8 cellular contexts compared by ENCODE assay signal in the genomic region with DNA sequence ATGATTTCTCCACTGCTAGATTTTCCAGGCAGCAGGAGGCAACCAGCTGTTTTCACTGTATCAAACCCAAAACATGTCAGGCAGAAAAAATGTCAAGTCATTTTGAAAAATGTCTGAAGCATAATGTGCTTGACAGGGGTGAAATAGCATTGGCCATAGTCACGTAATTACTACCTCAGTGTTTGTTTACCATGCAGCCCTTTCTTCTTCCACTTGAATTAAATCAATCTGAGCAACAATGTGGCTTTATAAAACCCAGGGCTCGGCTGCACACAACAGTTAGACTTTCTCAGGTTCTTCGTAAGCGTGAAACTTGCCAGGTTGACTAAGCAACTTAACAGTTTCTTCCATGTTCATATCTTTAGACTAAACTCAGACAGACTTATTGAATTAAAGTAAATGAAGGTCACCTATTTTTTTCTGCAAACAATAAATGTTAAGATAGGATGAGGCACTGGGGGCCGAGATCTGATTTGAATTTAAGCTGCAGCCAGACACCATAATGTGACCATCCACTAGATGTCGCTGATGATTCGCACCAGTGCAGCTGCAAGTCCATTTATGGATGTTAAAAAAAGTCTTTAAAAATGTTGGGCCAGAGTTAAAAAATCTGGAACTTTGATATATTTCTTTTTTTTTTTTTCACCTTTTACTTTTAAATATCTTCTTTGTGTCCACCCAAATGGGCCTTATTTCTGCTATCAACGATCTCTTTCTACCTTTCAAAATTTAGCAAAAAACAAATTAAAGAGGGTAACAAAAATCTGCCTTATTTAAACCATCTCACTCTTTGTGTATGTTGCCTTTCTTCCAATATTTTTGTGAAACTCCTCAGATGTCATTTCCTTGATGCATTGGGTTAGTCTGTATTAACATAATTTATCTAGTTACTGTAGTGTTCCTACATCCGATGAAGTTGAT.
DNase-seq lines count a peak whose midpoint lies in the region; ATAC-seq and TF ChIP-seq lines count a peak whose summit lies in the region.

No MANE protein-coding gene starts in this region.

- no peak for TF ChIP-seq POLR2A in Peyer's patch (IDR thresholded peaks at IDR 0.05)

- intact Hi-C loops in Right ventricle myocardium superior (cut with DNase I) (loop anchor here (10.0 kb wide), 1 partner anchor 747 kb away; no protein-coding TSS in a partner anchor), cardiac septum (cut with DNase I) (no loop called here)

- H3K9me3 ChIP-seq in Peyer's patch (no peaks in the 10 kb centered on the region), T-helper 17 cell (ENCODE audit: control insufficient read depth, low read length, poor library complexity, severe bottlenecking) (no peaks in the 10 kb centered on the region)

- no peak overlapping the region for H3K4me3 Mint-ChIP-seq in T-helper 17 cell

- H3K36me3 Mint-ChIP-seq in T-helper 17 cell (ENCODE audit: low read depth): no peaks in the 10 kb centered on the region

- peaks cover 3% of the 10 kb centered on the region for H3K4me1 Mint-ChIP-seq in T-helper 17 cell

- ATAC-seq in Right ventricle myocardium superior (ENCODE audit: poor library complexity) (peak; percentile 82), T-helper 17 cell (no peak)

- H3K27ac Mint-ChIP-seq in T-helper 17 cell: no peak overlapping the region

- H3K36me3 ChIP-seq in Peyer's patch (no peaks in the 10 kb centered on the region), kidney epithelial cell (ENCODE audit: control insufficient read depth, insufficient read depth, low read length) (no peaks in the 10 kb centered on the region)

- DNase-seq in Right ventricle myocardium superior: no peak
- DNase-seq in cardiac septum (ENCODE audit: low spot score): no peak
- peak; percentile 61 to 65 for DNase-seq in Kasumi-1 (lab: John Stamatoyannopoulos, UW)
- peak in 2 of 3 donors; percentile 17 to 63 for DNase-seq in Peyer's patch
- DNase-seq in cardiac fibroblast (ENCODE audit: low read depth in 2 of 2): peak; percentile 81 to 82
- peak; percentile 28 for DNase-seq in kidney epithelial cell (ENCODE audit: low read depth)
- DNase-seq in stimulated activated CD4-positive, alpha-beta T cell treated with anti-CD3 and anti-CD28 coated beads, Interleukin-4, amount 100 ng/mL, for 24 hours: peak; percentile 13
- no peak for DNase-seq in T-helper 17 cell

- H3K4me1 ChIP-seq in Peyer's patch: no peaks in the 10 kb centered on the region

- TF ChIP-seq CTCF in Peyer's patch (IDR thresholded peaks at IDR 0.05): peak in 5 of 6 experiments; percentile 17 to 78 (median 66)
- TF ChIP-seq CTCF in cardiac fibroblast (IDR thresholded peaks at IDR 0.05; ENCODE audit: low read depth, low read length): peak; percentile 78
- TF ChIP-seq CTCF in kidney epithelial cell (IDR thresholded peaks at IDR 0.05; ENCODE audit: insufficient read depth, low read length, poor library complexity, severe bottlenecking): peak; percentile 85

- H3K27me3 ChIP-seq in Peyer's patch (no peaks in the 10 kb centered on the region), kidney epithelial cell (ENCODE audit: control insufficient read depth, insufficient read depth, low read length) (no peaks in the 10 kb centered on the region)

- H3K27me3 Mint-ChIP-seq in T-helper 17 cell: peaks cover 24% of the 10 kb centered on the region

- H3K27ac ChIP-seq in Peyer's patch: no peak overlapping the region

- no peak overlapping the region for H3K4me3 ChIP-seq in Peyer's patch
- H3K4me3 ChIP-seq in cardiac fibroblast (replicated peaks in 1 of 2; ENCODE audit: low read depth in 2 of 2, low read length in 2 of 2): no peak overlapping the region
- no peak overlapping the region for H3K4me3 ChIP-seq in kidney epithelial cell (ENCODE audit: low read depth, low read length)

Comparison
In these comparisons a context has a peak if more than half of its experiments do, and no peak if none do; other contexts are left out.
1. DNase-seq: peak in Kasumi-1 (2 of 2), Peyer's patch (2 of 3), cardiac fibroblast (2 of 2), kidney epithelial cell (single experiment) and stimulated activated CD4-positive, alpha-beta T cell treated with anti-CD3 and anti-CD28 coated beads, Interleukin-4, amount 100 ng/mL, for 24 hours (single experiment); none in Right ventricle myocardium superior (single experiment), cardiac septum (single experiment) and T-helper 17 cell (0 of 3).
2. Peak in every context shown above with its lines, with median percentiles within 50 percentile points of each other: CTCF ChIP-seq.